Comparison of ENCODE assay signal across 18 cellular contexts in genomic region chr1:224544711-224545110, GRCh38.
"Had no signal": no experiment of that assay in that cellular context is flagged by ENCODE, and none has a peak within 500 bp of the region (broad histone marks: within the 10 kb centered on the region; RNA-seq: fewer than 3 reads in every experiment).

No MANE protein-coding gene starts in this region.

- FAIRE-seq: small intestine had no signal

- DNase-seq: activated CD4-positive, alpha-beta T cell treated with anti-CD3 and anti-CD28 coated beads for 1 hour; activated CD4-positive, alpha-beta T cell treated with anti-CD3 and anti-CD28 coated beads, Interleukin-2, amount 50 U/mL, for 48 hours; activated gamma-delta T cell treated with Interleukin-2 at 50 U/mL for 16 hours; activated naive CD8-positive, alpha-beta T cell treated with anti-CD3 and anti-CD28 coated beads for 36 hours; activated T-cell treated with anti-CD3 and anti-CD28 coated beads, Interleukin-2, amount 50 U/mL, for 72 hours; cerebellar nuclear complex; endodermal cell; foreskin keratinocyte; left colon; mucosa of descending colon; naive thymus-derived CD8-positive, alpha-beta T cell; small intestine; substantia nigra; upper lobe of left lung had no signal

- H3K36me3 ChIP-seq: neutrophil, right atrium auricular region, upper lobe of left lung had no signal

- H3K4me3 ChIP-seq: lung, mucosa of descending colon, right atrium auricular region, upper lobe of left lung had no signal

- ATAC-seq: activated T-cell treated with anti-CD3 and anti-CD28 coated beads, Interleukin-2, amount 50 U/mL, for 72 hours; foreskin keratinocyte; left colon; mucosa of descending colon; naive thymus-derived CD8-positive, alpha-beta T cell; stimulated activated memory B cell treated with anti-CD40 and anti-IgM and Interleukin-4, amounts not matched to agents 10 μg/mL and 1 μg/mL and 100 μg/mL, for 72 hours had no signal

- H3K9me3 ChIP-seq: mucosa of descending colon, neutrophil, right atrium auricular region, upper lobe of left lung had no signal

- H3K4me1 ChIP-seq: right atrium auricular region had no signal

- H3K27ac ChIP-seq: foreskin keratinocyte, neutrophil, right atrium auricular region, upper lobe of left lung had no signal

- H3K27me3 ChIP-seq: foreskin keratinocyte, neutrophil, right atrium auricular region, upper lobe of left lung had no signal
